In genomic region chr12:5437122-5437521, GRCh38 we compare ENCODE assay signal across 16 cellular contexts. TPM values are rescaled to one million over a fixed set of nuclear protein-coding genes. Genes with fewer than 3 reads are reported as not detected.
A peak's percentile ranks its signal among the peaks of the same experiment; 100 is the strongest.
DNase-seq lines count a peak whose midpoint lies in the region; ATAC-seq and TF ChIP-seq lines count a peak whose summit lies in the region.
"Had no signal": no experiment of that assay in that cellular context is flagged by ENCODE, and none has a peak within 500 bp of the region (broad histone marks: within the 10 kb centered on the region; RNA-seq: fewer than 3 reads in every experiment).

No MANE protein-coding gene starts in this region.

- no peak overlapping the region for H3K9ac ChIP-seq in endodermal cell (ENCODE audit: extremely low read depth, low read length, poor library complexity, severe bottlenecking)
- no peak overlapping the region for H3K9ac ChIP-seq in skeletal muscle tissue (ENCODE audit: low read depth in 1 of 3, low read length in 3 of 3)
- H3K9ac ChIP-seq: GM23248 had no signal

- H3K9me3 ChIP-seq in HEK293 (ENCODE audit: control insufficient read depth, insufficient read depth, low read depth, low read length) (no peaks in the 10 kb centered on the region), endodermal cell (ENCODE audit: control insufficient read depth, low read length) (no peaks in the 10 kb centered on the region), skeletal muscle tissue (ENCODE audit: control insufficient read depth in 3 of 3, low read length in 3 of 3) (no peaks in the 10 kb centered on the region), MG63 (no peaks in the 10 kb centered on the region)

- H3K4me3 ChIP-seq in HEK293 (ENCODE audit: low read depth, low read length) (no peak overlapping the region), endodermal cell (ENCODE audit: low read length) (no peak overlapping the region), skeletal muscle tissue (ENCODE audit: low read length in 3 of 3) (no peak overlapping the region), MG63 (no peak overlapping the region)
- H3K4me3 ChIP-seq: GM23248 had no signal

- TF ChIP-seq CTCF in HEK293 (tag by site-specific recombination; IDR thresholded peaks at IDR 0.05) (no peak), endodermal cell (conservative IDR thresholded peaks at IDR 0.05) (no peak)

- ATAC-seq in stimulated activated effector memory CD8-positive, alpha-beta T cell treated with anti-CD3 and anti-CD28 coated beads, Interleukin-12 subunit alpha, Interleukin-12 subunit beta, amount 100 ng/mL, for 72 hours, result no peak

- H3K36me3 Mint-ChIP-seq in endodermal cell (ENCODE audit: low read depth), result peaks cover 4% of the 10 kb centered on the region
- no peaks in the 10 kb centered on the region for H3K36me3 Mint-ChIP-seq in stimulated activated effector memory CD8-positive, alpha-beta T cell treated with anti-CD3 and anti-CD28 coated beads, Interleukin-12 subunit alpha, Interleukin-12 subunit beta, amount 100 ng/mL, for 72 hours

- POLR2A ChIA-PET in HEK293 (lab: Yijun Ruan, JAX), result no interaction called here

- H3K27ac Mint-ChIP-seq in endodermal cell, result no peak overlapping the region
- H3K27ac Mint-ChIP-seq in stimulated activated effector memory CD8-positive, alpha-beta T cell treated with anti-CD3 and anti-CD28 coated beads, Interleukin-12 subunit alpha, Interleukin-12 subunit beta, amount 100 ng/mL, for 72 hours, result no peak overlapping the region

- peaks cover 8% of the 10 kb centered on the region for H3K9me3 Mint-ChIP-seq in endodermal cell
- no peaks in the 10 kb centered on the region for H3K9me3 Mint-ChIP-seq in stimulated activated effector memory CD8-positive, alpha-beta T cell treated with anti-CD3 and anti-CD28 coated beads, Interleukin-12 subunit alpha, Interleukin-12 subunit beta, amount 100 ng/mL, for 72 hours

- no peaks in the 10 kb centered on the region for H3K36me3 ChIP-seq in HEK293 (ENCODE audit: control insufficient read depth in 2 of 2, insufficient read depth in 1 of 2, low read length in 2 of 2)
- H3K36me3 ChIP-seq in endodermal cell (ENCODE audit: control insufficient read depth, insufficient read depth, low read length), result no peaks in the 10 kb centered on the region
- H3K36me3 ChIP-seq in skeletal muscle tissue (ENCODE audit: control insufficient read depth in 3 of 3, insufficient read depth in 3 of 3, low read length in 3 of 3), result no peaks in the 10 kb centered on the region
- no peaks in the 10 kb centered on the region for H3K36me3 ChIP-seq in MG63

- 94 to 100% methylated on average over 4 to 6 of the region's 6 CpGs for WGBS in endodermal cell (ENCODE audit: insufficient coverage in 1 of 2, insufficient read length in 1 of 2), 2 experiments

- H3K27ac ChIP-seq in HEK293 (ENCODE audit: extremely low read depth, low read depth, low read length) (no peak overlapping the region), endodermal cell (ENCODE audit: low read depth, low read length) (no peak overlapping the region), skeletal muscle tissue (ENCODE audit: low read depth, low read length) (peak overlapping the region; percentile 9), caudate nucleus (ENCODE audit: low read depth, low read length) (no peak overlapping the region)
- H3K27ac ChIP-seq: GM23248 had no signal

- no peak overlapping the region for H3K4me3 Mint-ChIP-seq in endodermal cell
- H3K4me3 Mint-ChIP-seq in stimulated activated effector memory CD8-positive, alpha-beta T cell treated with anti-CD3 and anti-CD28 coated beads, Interleukin-12 subunit alpha, Interleukin-12 subunit beta, amount 100 ng/mL, for 72 hours, result no peak overlapping the region

- CTCF ChIA-PET in HEK293 (lab: Yijun Ruan, JAX), result interaction anchor here (8.9 kb wide), 1 partner anchor 8 kb away, joined by 90 read pairs; no protein-coding TSS in a partner anchor

- H3K27me3 ChIP-seq in endodermal cell (ENCODE audit: control insufficient read depth, insufficient read depth, low read length, poor library complexity, severe bottlenecking), result peaks cover 59% of the 10 kb centered on the region
- H3K27me3 ChIP-seq in skeletal muscle tissue (ENCODE audit: control insufficient read depth in 3 of 3, insufficient read depth in 3 of 3, low read length in 3 of 3), result peaks cover 16 to 22% (median 18%) of the 10 kb centered on the region in 3 donors
- H3K27me3 ChIP-seq in MG63, result peaks cover 8% of the 10 kb centered on the region; the same call in 1 of the 2 replicates

- H3K4me1 ChIP-seq in HEK293 (ENCODE audit: control insufficient read depth, insufficient read depth, low read length) (no peaks in the 10 kb centered on the region), endodermal cell (ENCODE audit: control insufficient read depth, insufficient read depth, low read length) (no peaks in the 10 kb centered on the region), skeletal muscle tissue (ENCODE audit: control insufficient read depth in 3 of 3, insufficient read depth in 3 of 3, low read length in 3 of 3) (peaks cover 12 to 45% (median 39%) of the 10 kb centered on the region in 3 donors)

- DNase-seq in endodermal cell (peak; percentile 29), islet precursor cell (peak; percentile 44), MG63 (no peak), caudate nucleus (lab: John Stamatoyannopoulos, UW) (no peak), cortex of kidney (lab: John Stamatoyannopoulos, UW) (no peak)
- DNase-seq in stimulated activated effector memory CD8-positive, alpha-beta T cell treated with anti-CD3 and anti-CD28 coated beads, Interleukin-12 subunit alpha, Interleukin-12 subunit beta, amount 100 ng/mL, for 72 hours (ENCODE audit: low spot score in 2 of 2), result no peak
- DNase-seq: C1 segment of cervical spinal cord, DMS79 treated with DMSO at 0.1 percent for 48 hours, GM23248, KG1, NCI-H1105, NCI-H1694 treated with DMSO at 0.1 percent for 48 hours, OCI-M1 had no signal

- peaks cover 25% of the 10 kb centered on the region for H3K27me3 Mint-ChIP-seq in endodermal cell (ENCODE audit: insufficient read depth)

- peaks cover 19% of the 10 kb centered on the region for H3K4me1 Mint-ChIP-seq in endodermal cell
- H3K4me1 Mint-ChIP-seq in stimulated activated effector memory CD8-positive, alpha-beta T cell treated with anti-CD3 and anti-CD28 coated beads, Interleukin-12 subunit alpha, Interleukin-12 subunit beta, amount 100 ng/mL, for 72 hours, result no peaks in the 10 kb centered on the region

TF ChIP-seq in HEK293, 187 proteins besides CTCF, POLR2A, EP300 and RAD21:
- TF ChIP-seq OSR2 (tag by site-specific recombination; IDR thresholded peaks at IDR 0.05) (peak; percentile 23; the same call in 1 of the 2 replicates), GLIS1 (tag by site-specific recombination; IDR thresholded peaks at IDR 0.05) (no peak), KLF17 (tag by site-specific recombination; IDR thresholded peaks at IDR 0.05) (peak; percentile 65)

RNA-seq across cellular contexts. Expression of gene NTF3, which starts 5.2 kb away (rescaled TPM):
- 1 to 10 TPM in 1 of 2 donors, under 1 TPM in 1; 0.71 to 4.1 TPM for total RNA-seq in endodermal cell
- polyA plus RNA-seq in endodermal cell (2013, experiment 1 of 2), result 2.7 TPM
- 2.8 TPM for polyA plus RNA-seq in endodermal cell (2013, experiment 2 of 2)
- 2.6 TPM for total RNA-seq in skeletal muscle tissue
- not detected in 2 replicates for total RNA-seq in MG63 (2014; rRNA removed; shearing (Covaris generic); ENCODE audit: low replicate concordance)
- total RNA-seq: A673 had no signal

Comparison
In these comparisons a context has a peak if more than half of its experiments do, and no peak if none do; other contexts are left out.
1. DNase-seq: peak in endodermal cell (single experiment) and islet precursor cell (single experiment); none in MG63 (single experiment), stimulated activated effector memory CD8-positive, alpha-beta T cell treated with anti-CD3 and anti-CD28 coated beads, Interleukin-12 subunit alpha, Interleukin-12 subunit beta, amount 100 ng/mL, for 72 hours (0 of 2), caudate nucleus (0 of 61) and cortex of kidney (single experiment).